Comparison of ENCODE assay signal across 9 cellular contexts in genomic region chr7:110090113-110090820, GRCh38.
DNase-seq lines count a peak whose midpoint lies in the region; ATAC-seq and TF ChIP-seq lines count a peak whose summit lies in the region.
"Had no signal": no experiment of that assay in that cellular context is flagged by ENCODE, and none has a peak within 500 bp of the region (broad histone marks: within the 10 kb centered on the region; RNA-seq: fewer than 3 reads in every experiment).

No MANE protein-coding gene starts in this region.

- H3K27ac ChIP-seq in WERI-Rb-1 (no peak overlapping the region), liver (ENCODE audit: low read depth in 1 of 2, low read length in 2 of 2) (no peak overlapping the region)

- WGBS in liver: 75% methylated on average over 11 of the region's 11 CpGs

- DNase-seq in ELR (ENCODE audit: low read depth) (peak; percentile 46), WERI-Rb-1 (no peak), activated gamma-delta T cell treated with Interleukin-2 at 50 U/mL for 16 hours (no peak)
- DNase-seq in activated CD4-positive, CD25-positive, alpha-beta regulatory T cell treated with anti-CD3 and anti-CD28 coated beads, Interleukin-2, amount 50 U/mL, for 72 hours: no peak
- DNase-seq: activated CD4-positive, alpha-beta memory T cell treated with anti-CD3 and anti-CD28 coated beads, Interleukin-2, amount 10 ng/mL, durations not matched to agents 7 days and 5 days had no signal

- H3K36me3 ChIP-seq in WERI-Rb-1: no peaks in the 10 kb centered on the region
- no peaks in the 10 kb centered on the region for H3K36me3 ChIP-seq in liver (ENCODE audit: control insufficient read depth in 4 of 4, insufficient read depth in 3 of 4, low read depth in 1 of 4, low read length in 3 of 4)

- no peak overlapping the region for H3K4me3 ChIP-seq in WERI-Rb-1 (ENCODE audit: low read depth, low read length)
- H3K4me3 ChIP-seq in liver (ENCODE audit: low read depth in 1 of 3, low read length in 3 of 3): no peak overlapping the region

- peak; percentile 63 to 74 for TF ChIP-seq RAD21 in liver (IDR thresholded peaks at IDR 0.05)

- no peaks in the 10 kb centered on the region for H3K9me3 ChIP-seq in WERI-Rb-1 (ENCODE audit: severe bottlenecking)
- no peaks in the 10 kb centered on the region for H3K9me3 ChIP-seq in liver (ENCODE audit: control insufficient read depth in 4 of 4, low read length in 3 of 4)

- H3K9ac ChIP-seq in liver (ENCODE audit: low read depth in 1 of 2, low read length in 2 of 2): no peak overlapping the region

- H3K27me3 ChIP-seq in WERI-Rb-1 (ENCODE audit: insufficient read depth, low read depth, severe bottlenecking): no peaks in the 10 kb centered on the region
- no peaks in the 10 kb centered on the region for H3K27me3 ChIP-seq in liver (ENCODE audit: control insufficient read depth in 4 of 4, insufficient read depth in 4 of 4, low read length in 3 of 4)

- peak; percentile 74 for ATAC-seq in HG03432 (IDR thresholded peaks at IDR 0.05; ENCODE audit: unreplicated experiment)
- no peak for ATAC-seq in GM21390 (IDR thresholded peaks at IDR 0.05; ENCODE audit: unreplicated experiment)
- no peak for ATAC-seq in esophagus mucosa

- TF ChIP-seq CTCF in WERI-Rb-1 (IDR thresholded peaks at IDR 0.05; ENCODE audit: low read depth, low read length) (peak; percentile 47), liver (IDR thresholded peaks at IDR 0.05; ENCODE audit: low read depth, low read length, missing input control) (peak; percentile 51)

- no peaks in the 10 kb centered on the region for H3K4me1 ChIP-seq in liver (ENCODE audit: control insufficient read depth in 4 of 4, insufficient read depth in 4 of 4, low read length in 3 of 4)

TF ChIP-seq in liver, 16 proteins besides CTCF, POLR2A, EP300 and RAD21:
- TF ChIP-seq MAX (IDR thresholded peaks at IDR 0.05) (no peak), HNF4G (IDR thresholded peaks at IDR 0.05) (no peak), ATF3 (IDR thresholded peaks at IDR 0.05) (no peak), FOXA2 (IDR thresholded peaks at IDR 0.05) (no peak), FOXA1 (IDR thresholded peaks at IDR 0.05) (no peak), REST (IDR thresholded peaks at IDR 0.05) (no peak), GABPA (IDR thresholded peaks at IDR 0.05 in 1 of 2, conservative IDR thresholded peaks at IDR 0.05 in 1 of 2) (no peak), YY1 (IDR thresholded peaks at IDR 0.05) (no peak), RXRA (IDR thresholded peaks at IDR 0.05) (no peak), HNF4A (conservative IDR thresholded peaks at IDR 0.05) (no peak), TAF1 (conservative IDR thresholded peaks at IDR 0.05) (no peak), ZBTB33 (IDR thresholded peaks at IDR 0.05) (no peak), SP1 (IDR thresholded peaks at IDR 0.05) (no peak)
